In genomic region chr2:64213607-64214275, GRCh38 we compare ENCODE assay signal across 8 cellular contexts.
DNase-seq lines count a peak whose midpoint lies in the region; ATAC-seq and TF ChIP-seq lines count a peak whose summit lies in the region.

No MANE protein-coding gene starts in this region.

- no peaks in the 10 kb centered on the region for H3K36me3 Mint-ChIP-seq in chondrocyte (ENCODE audit: low read depth)

- H3K27me3 ChIP-seq in effector memory CD4-positive, alpha-beta T cell (replicated peaks; ENCODE audit: control insufficient read depth, insufficient read depth, low read length, poor library complexity, severe bottlenecking), result no peaks in the 10 kb centered on the region
- H3K27me3 ChIP-seq in upper lobe of right lung, result no peaks in the 10 kb centered on the region

- TF ChIP-seq CTCF in GM12865 (IDR thresholded peaks at IDR 0.05; ENCODE audit: insufficient read depth, low read depth, low read length, missing control alignments) (no peak), upper lobe of right lung (IDR thresholded peaks at IDR 0.05) (no peak), chondrocyte (IDR thresholded peaks at IDR 0.05) (no peak)

- no peak overlapping the region for H3K27ac Mint-ChIP-seq in chondrocyte (ENCODE audit: unreplicated experiment)

- H3K4me1 Mint-ChIP-seq in chondrocyte (ENCODE audit: low read depth), result peaks cover 27% of the 10 kb centered on the region

- H3K4me3 ChIP-seq in GM12865 (ENCODE audit: low read depth, low read length) (peak overlapping the region; percentile 50), upper lobe of right lung (no peak overlapping the region)
- H3K4me3 ChIP-seq in effector memory CD4-positive, alpha-beta T cell (ENCODE audit: insufficient read depth, low read depth, low read length, poor library complexity, severe bottlenecking), result peak overlapping the region; percentile 15

- peak; percentile 5 for ATAC-seq in GM19468 (IDR thresholded peaks at IDR 0.05; ENCODE audit: extremely low read depth, unreplicated experiment)
- peak; percentile 53 for ATAC-seq in HG03521 (IDR thresholded peaks at IDR 0.05; ENCODE audit: unreplicated experiment)
- no peak for ATAC-seq in upper lobe of right lung

- no peaks in the 10 kb centered on the region for H3K27me3 Mint-ChIP-seq in chondrocyte (ENCODE audit: low read depth)

- H3K9me3 Mint-ChIP-seq in chondrocyte (ENCODE audit: low read depth), result no peaks in the 10 kb centered on the region

- H3K36me3 ChIP-seq in effector memory CD4-positive, alpha-beta T cell (ENCODE audit: control insufficient read depth, insufficient read depth, low read length), result no peaks in the 10 kb centered on the region
- no peaks in the 10 kb centered on the region for H3K36me3 ChIP-seq in upper lobe of right lung

- H3K4me1 ChIP-seq in effector memory CD4-positive, alpha-beta T cell (ENCODE audit: control insufficient read depth, insufficient read depth, low read length, poor library complexity, severe bottlenecking), result peaks cover 18% of the 10 kb centered on the region
- peaks cover 22% of the 10 kb centered on the region for H3K4me1 ChIP-seq in upper lobe of right lung

- peak overlapping the region; percentile 59 for H3K27ac ChIP-seq in effector memory CD4-positive, alpha-beta T cell (ENCODE audit: insufficient read depth, low read length, poor library complexity, severe bottlenecking)
- peak overlapping the region; percentile 52 for H3K27ac ChIP-seq in upper lobe of right lung

- DNase-seq in GM12865 (ENCODE audit: low read depth) (peak; percentile 85), upper lobe of right lung (no peak), chondrocyte (ENCODE audit: low spot score) (no peak), SKM-1 treated with dmso at 0.1 percent for 144 hours (lab: John Stamatoyannopoulos, UW; ENCODE audit: unreplicated experiment) (no peak), posterior vena cava (ENCODE audit: low spot score) (no peak)
- no peak for DNase-seq in effector memory CD4-positive, alpha-beta T cell

- H3K9me3 ChIP-seq in effector memory CD4-positive, alpha-beta T cell (ENCODE audit: control insufficient read depth, low read length), result no peaks in the 10 kb centered on the region
- H3K9me3 ChIP-seq in upper lobe of right lung, result no peaks in the 10 kb centered on the region

- H3K4me3 Mint-ChIP-seq in chondrocyte (ENCODE audit: unreplicated experiment), result no peak overlapping the region

- intact Hi-C loops in upper lobe of right lung (cut with DNase I) (no loop called here), posterior vena cava (cut with DNase I) (no loop called here)
